In the genomic region with DNA sequence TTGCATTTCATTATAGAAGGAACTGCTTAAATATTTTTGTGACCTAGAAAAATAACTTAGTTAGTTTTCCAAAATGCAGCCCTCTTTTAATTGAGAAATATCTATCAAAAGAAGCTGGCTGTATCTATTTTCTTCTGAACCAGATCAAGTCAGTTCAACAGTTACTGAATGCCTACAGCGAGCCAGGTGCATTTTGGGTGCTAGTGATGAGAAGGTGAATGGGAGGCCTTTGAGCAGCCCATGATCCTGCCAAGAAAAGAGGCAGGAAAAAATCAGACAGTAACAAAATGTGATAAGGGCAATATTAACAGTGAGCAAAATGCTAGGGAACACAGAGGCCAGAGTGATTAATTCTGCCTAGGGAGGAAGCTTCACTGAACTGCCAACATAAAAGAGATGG, we compare ENCODE assay signal across 27 cellular contexts.
"Had no signal": no experiment of that assay in that cellular context is flagged by ENCODE, and none has a peak within 500 bp of the region (broad histone marks: within the 10 kb centered on the region; RNA-seq: fewer than 3 reads in every experiment).

No MANE protein-coding gene starts in this region.

- H3K27ac ChIP-seq: neutrophil, pancreas, prostate gland, right lobe of liver, skin epidermis, spleen, stomach, thoracic aorta, thyroid gland, tibial nerve, upper lobe of left lung, vagina had no signal

- H3K4me1 ChIP-seq: pancreas, prostate gland, right lobe of liver, spleen, stomach, thyroid gland, tibial nerve, upper lobe of left lung, vagina had no signal

- ATAC-seq: naive thymus-derived CD8-positive, alpha-beta T cell; natural killer cell treated with Interleukin-12 subunit alpha and Interleukin-12 subunit beta and Interleukin-15 and Interleukin-18, amount 100 ng/mL, for 72 hours; pancreas; right cardiac atrium; right lobe of liver; stimulated activated naive B cell treated with anti-CD40 and anti-IgM and Interleukin-4, amounts not matched to agents 10 μg/mL and 1 μg/mL and 100 μg/mL, for 72 hours had no signal

- H3K36me3 ChIP-seq: neutrophil, pancreas, prostate gland, right lobe of liver, spleen, stomach, thoracic aorta, thyroid gland, tibial nerve, upper lobe of left lung, vagina had no signal

- H3K4me3 ChIP-seq: pancreas, prostate gland, right lobe of liver, skin epidermis, smooth muscle cell, spleen, stomach, thoracic aorta, thyroid gland, tibial nerve, upper lobe of left lung, vagina had no signal

- DNase-seq: naive B cell; naive thymus-derived CD8-positive, alpha-beta T cell; pancreas; retina; right cardiac atrium; right lobe of liver; spleen; stimulated activated CD4-positive, alpha-beta T cell treated with anti-CD3 and anti-CD28 coated beads, Interleukin-12 subunit alpha, Interleukin-12 subunit beta, amount 100 ng/mL, for 4 hours; stimulated activated CD4-positive, alpha-beta T cell treated with anti-CD3 and anti-CD28 coated beads, Interleukin-1b, Interleukin-23, amount 100 ng/mL, for 48 hours; stimulated activated CD4-positive, alpha-beta T cell treated with anti-CD3 and anti-CD28 coated beads, Interleukin-4, amount 100 ng/mL, for 1 hour; stimulated activated CD4-positive, alpha-beta T cell treated with anti-CD3 and anti-CD28 coated beads, Interleukin-4, amount 100 ng/mL, for 4 hours; stimulated activated CD8-positive, alpha-beta memory T cell treated with anti-CD3 and anti-CD28 coated beads, Interleukin-4, amount 100 ng/mL, for 48 hours; stimulated activated naive B cell treated with anti-CD40 and anti-IgM and Interleukin-4, amounts not matched to agents 10 μg/mL and 1 μg/mL and 100 μg/mL, for 72 hours; stimulated activated naive CD4-positive, alpha-beta T cell treated with Interleukin-2 at 50 U/mL for 16 hours; stomach; thyroid gland; trophoblast cell; upper lobe of left lung had no signal

- H3K4me2 ChIP-seq: smooth muscle cell had no signal

- H3K27me3 ChIP-seq: neutrophil, pancreas, right lobe of liver, spleen, stomach, thyroid gland, tibial nerve, upper lobe of left lung, vagina had no signal

- H3K9me3 ChIP-seq: neutrophil, pancreas, prostate gland, right lobe of liver, spleen, stomach, thoracic aorta, thyroid gland, tibial nerve, upper lobe of left lung, vagina had no signal

- FAIRE-seq: pancreas, urothelium cell line had no signal
